ENCODE assay signal across 8 cellular contexts in the genomic region with DNA sequence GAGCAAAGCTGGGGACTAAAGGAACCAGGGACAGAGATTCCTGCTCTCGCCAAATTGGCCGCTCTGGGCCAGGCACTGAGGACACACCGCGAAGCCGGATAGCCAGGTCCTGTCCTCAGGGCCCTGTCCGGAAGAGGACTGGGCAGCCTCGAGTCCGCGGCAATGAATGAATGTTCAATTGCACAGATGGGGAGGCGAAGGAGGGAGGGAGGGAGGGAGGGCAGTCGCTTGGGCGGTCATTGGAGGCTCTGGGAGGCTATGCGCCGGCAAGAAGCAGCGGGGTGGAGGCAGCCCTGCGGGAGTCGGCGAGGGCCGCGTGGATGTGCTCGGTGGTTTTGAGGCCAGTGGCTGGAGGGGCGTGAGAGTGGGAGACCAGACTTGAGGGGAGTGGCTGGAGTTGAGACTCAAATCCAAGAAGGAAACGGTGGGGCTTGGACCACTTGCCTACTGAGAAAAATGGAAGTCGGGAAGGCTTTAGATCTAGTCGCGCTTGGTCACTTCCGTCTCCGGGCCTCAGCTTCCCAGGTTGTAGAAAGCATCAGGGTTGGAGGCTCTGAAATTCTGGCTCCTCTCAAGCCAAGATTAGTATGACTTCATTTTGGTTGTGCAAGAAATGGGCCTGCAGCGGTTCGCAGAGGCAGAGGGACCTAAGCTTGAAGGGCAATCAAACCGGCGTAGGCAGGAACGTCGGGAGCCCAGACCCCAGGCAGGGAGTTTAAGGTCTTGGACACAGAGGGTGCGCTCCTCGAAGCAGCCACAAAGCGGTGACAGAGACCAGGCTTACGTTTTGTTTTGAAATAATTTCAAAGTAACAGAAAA. TPM values are rescaled to one million over a fixed set of nuclear protein-coding genes. Genes with fewer than 3 reads are reported as not detected.
A peak's percentile ranks its signal among the peaks of the same experiment; 100 is the strongest.
DNase-seq lines count a peak whose midpoint lies in the region; ATAC-seq, FAIRE-seq and TF ChIP-seq lines count a peak whose summit lies in the region.

No MANE protein-coding gene starts in this region.

- intact Hi-C loops in colonic mucosa (cut with DNase I) = loop anchor here (2.0 to 5.0 kb wide), 2 partner anchors 200 to 303 kb away; no protein-coding TSS in a partner anchor

- peak overlapping the region; percentile 99 for H3K27ac ChIP-seq in colonic mucosa
- H3K27ac ChIP-seq in layer of hippocampus (ENCODE audit: low read depth, low read length) = peak overlapping the region; percentile 84

- H3K27me3 ChIP-seq in colonic mucosa (no peaks in the 10 kb centered on the region), layer of hippocampus (ENCODE audit: control insufficient read depth, insufficient read depth, low read length) (no peaks in the 10 kb centered on the region)

- H3K4me3 ChIP-seq in colonic mucosa = peak overlapping the region; percentile 50

- peaks cover 20% of the 10 kb centered on the region for H3K4me1 ChIP-seq in colonic mucosa

- peak; percentile 64 for TF ChIP-seq CTCF in colonic mucosa (IDR thresholded peaks at IDR 0.05)

- peak; percentile 86 for FAIRE-seq in GM12891 (lab: Jason Lieb, UNC)

- H3K9me3 ChIP-seq in colonic mucosa = no peaks in the 10 kb centered on the region

- no peaks in the 10 kb centered on the region for H3K36me3 ChIP-seq in colonic mucosa

- H3K9ac ChIP-seq in colonic mucosa (ENCODE audit: low read depth in 2 of 2, low read length in 2 of 2) = peak overlapping the region; percentile 91 to 97

- no peak for TF ChIP-seq POLR2A in GM12891 (IDR thresholded peaks at IDR 0.05; ENCODE audit: low read depth, low read length)

- peak; percentile 20 for ATAC-seq in HG03025 (IDR thresholded peaks at IDR 0.05; ENCODE audit: low FRiP score, unreplicated experiment)

- DNase-seq in GM12891 (ENCODE audit: insufficient read length, low spot score) (peak; percentile 85), NCI-H2227 treated with DMSO at 0.1 percent for 48 hours (lab: John Stamatoyannopoulos, UW) (peak; percentile 76), colonic mucosa (peak; percentile 76), cortex of kidney (lab: John Stamatoyannopoulos, UW) (no peak)
- peak; percentile 60 for DNase-seq in activated CD4-positive, CD25-positive, alpha-beta regulatory T cell treated with anti-CD3 and anti-CD28 coated beads, Interleukin-2, amount 50 U/mL, for 72 hours
- peak; percentile 49 to 56 for DNase-seq in stimulated activated CD4-positive, alpha-beta T cell treated with anti-CD3 and anti-CD28 coated beads, Interleukin-15, amount 100 ng/mL, for 48 hours (ENCODE audit: low read depth in 2 of 2)

TF ChIP-seq in GM12891, 5 proteins besides CTCF, POLR2A, EP300 and RAD21:
- no peak for TF ChIP-seq TAF1 (IDR thresholded peaks at IDR 0.05; ENCODE audit: low read depth, low read length)
- TF ChIP-seq POLR2AphosphoS5 (IDR thresholded peaks at IDR 0.05; ENCODE audit: low read depth, low read length) = no peak
- no peak for TF ChIP-seq PAX5 (IDR thresholded peaks at IDR 0.05; ENCODE audit: insufficient read depth, low read length, severe bottlenecking)
- no peak for TF ChIP-seq POU2F2 (IDR thresholded peaks at IDR 0.05; ENCODE audit: low read depth, low read length)
- 0 out of 2 replicates have a peak, but pooled peaks have one; percentile 8 for TF ChIP-seq SPI1 (IDR thresholded peaks at IDR 0.05; ENCODE audit: low read depth, low read length)

RNA-seq across cellular contexts. Expression of a gene that starts 21.1 kb away (rescaled TPM):
- polyA plus RNA-seq in GM12891 (2012; ENCODE audit: low read depth, missing spikeins) = 0.63 TPM
- total RNA-seq in colonic mucosa = 10 to 100 TPM; 25.6 to 26.7 TPM
